Comparison of ENCODE assay signal across 10 cellular contexts in the genomic region with DNA sequence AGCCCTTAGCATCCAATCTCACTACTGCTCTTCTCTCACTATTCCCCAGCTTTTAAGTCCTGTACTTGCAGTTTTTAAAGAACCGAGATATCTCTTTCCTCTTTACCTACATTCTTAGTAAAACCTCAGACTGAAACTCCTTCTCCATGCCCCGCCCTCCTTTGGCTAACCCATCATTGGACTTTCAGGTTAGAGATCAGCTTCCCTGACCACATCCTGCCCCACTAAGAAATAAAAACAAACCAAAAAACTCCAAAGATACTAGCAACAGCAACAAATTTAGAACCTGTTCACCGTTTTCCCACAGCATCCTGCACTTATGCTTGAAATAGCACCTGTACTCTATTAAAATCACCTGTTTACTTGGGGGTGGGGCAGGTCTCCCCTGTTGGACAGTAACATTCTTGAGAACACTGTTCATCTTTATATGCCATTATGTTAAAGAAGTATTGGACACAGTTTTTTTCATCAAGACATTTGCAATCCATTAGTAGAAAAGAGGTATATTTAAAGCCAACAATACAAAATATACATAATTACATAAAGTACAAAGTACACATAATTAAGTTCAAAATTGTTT. TPM values are rescaled to one million over a fixed set of nuclear protein-coding genes. Genes with fewer than 3 reads are reported as not detected.
DNase-seq lines count a peak whose midpoint lies in the region; ATAC-seq and TF ChIP-seq lines count a peak whose summit lies in the region.
"Had no signal": no experiment of that assay in that cellular context is flagged by ENCODE, and none has a peak within 500 bp of the region (broad histone marks: within the 10 kb centered on the region; RNA-seq: fewer than 3 reads in every experiment).

No MANE protein-coding gene starts in this region.

- peaks cover 21 to 22% of the 10 kb centered on the region in 2 donors for H3K4me1 ChIP-seq in naive thymus-derived CD4-positive, alpha-beta T cell (ENCODE audit: control insufficient read depth in 2 of 2, insufficient read depth in 2 of 2, low read length in 2 of 2)
- H3K4me1 ChIP-seq in gastrocnemius medialis: no peaks in the 10 kb centered on the region

- DNase-seq in activated CD4-positive, CD25-positive, alpha-beta regulatory T cell treated with anti-CD3 and anti-CD28 coated beads, Interleukin-2, amount 50 U/mL, for 72 hours: peak; percentile 39
- DNase-seq in naive thymus-derived CD4-positive, alpha-beta T cell: peak in 8 of 9 donors; percentile 24 to 68 (median 58)
- DNase-seq in gastrocnemius medialis (no peak), RKO (ENCODE audit: low spot score) (no peak), NCI-H446 (lab: John Stamatoyannopoulos, UW) (no peak)
- DNase-seq: NCI-H2081 had no signal

- no peak for TF ChIP-seq CTCF in gastrocnemius medialis (IDR thresholded peaks at IDR 0.05 in 4 of 5, conservative IDR thresholded peaks at IDR 0.05 in 1 of 5)

- H3K4me1 Mint-ChIP-seq in naive thymus-derived CD4-positive, alpha-beta T cell: peaks cover 13 to 52% (median 25%) of the 10 kb centered on the region in 7 donors

- peak overlapping the region; percentile 32 to 84 (median 76) for H3K27ac Mint-ChIP-seq in naive thymus-derived CD4-positive, alpha-beta T cell

- no peaks in the 10 kb centered on the region for H3K36me3 ChIP-seq in naive thymus-derived CD4-positive, alpha-beta T cell (ENCODE audit: control insufficient read depth in 2 of 3, insufficient read depth in 3 of 3, low read length in 3 of 3)
- H3K36me3 ChIP-seq in gastrocnemius medialis: no peaks in the 10 kb centered on the region

- intact Hi-C loops in naive thymus-derived CD4-positive, alpha-beta T cell (cut with micrococcal nuclease): loop anchor here (1.0 to 2.0 kb wide), 6 partner anchors 15 to 238 kb away; a partner anchor contains a TSS
- intact Hi-C loops in gastrocnemius medialis (cut with DNase I; ENCODE audit: low total_unique reads): no loop called here

- POLR2A ChIA-PET in naive thymus-derived CD4-positive, alpha-beta T cell (lab: Charles Lee): interaction anchor here (3.4 kb wide), 1 partner anchor 16 kb away, joined by 18 read pairs; a partner anchor contains a TSS

- ATAC-seq in GM18511 (IDR thresholded peaks at IDR 0.05; ENCODE audit: unreplicated experiment): peak; percentile 85
- peak; percentile 89 for ATAC-seq in HG02852 (IDR thresholded peaks at IDR 0.05; ENCODE audit: unreplicated experiment)
- peak; percentile 82 for ATAC-seq in naive thymus-derived CD4-positive, alpha-beta T cell
- no peak for ATAC-seq in HG02840 (IDR thresholded peaks at IDR 0.05; ENCODE audit: low FRiP score, unreplicated experiment)
- no peak for ATAC-seq in gastrocnemius medialis

- in situ Hi-C loops in gastrocnemius medialis (cut with MboI; ENCODE audit: low sequenced_read_pairs in 4 of 4): loop anchor here in 1 of 4 donors (25.0 kb wide), 1 partner anchor 761 kb away; no protein-coding TSS in a partner anchor

- H3K9me3 ChIP-seq in naive thymus-derived CD4-positive, alpha-beta T cell (ENCODE audit: control insufficient read depth in 2 of 3, low read length in 3 of 3): no peaks in the 10 kb centered on the region
- no peaks in the 10 kb centered on the region for H3K9me3 ChIP-seq in gastrocnemius medialis

- TF ChIP-seq POLR2A in gastrocnemius medialis (IDR thresholded peaks at IDR 0.05): no peak

- H3K9me3 Mint-ChIP-seq in naive thymus-derived CD4-positive, alpha-beta T cell: no peaks in the 10 kb centered on the region

- no peaks in the 10 kb centered on the region for H3K27me3 Mint-ChIP-seq in naive thymus-derived CD4-positive, alpha-beta T cell

- H3K4me3 ChIP-seq in naive thymus-derived CD4-positive, alpha-beta T cell (ENCODE audit: low read length): peak overlapping the region; percentile 18
- no peak overlapping the region for H3K4me3 ChIP-seq in gastrocnemius medialis

- CTCF ChIA-PET in naive thymus-derived CD4-positive, alpha-beta T cell (lab: Charles Lee): no interaction called here

- peak overlapping the region; percentile 25 to 75 (median 58) for H3K4me3 Mint-ChIP-seq in naive thymus-derived CD4-positive, alpha-beta T cell

- H3K27me3 ChIP-seq in naive thymus-derived CD4-positive, alpha-beta T cell (ENCODE audit: control insufficient read depth in 2 of 2, insufficient read depth in 2 of 2, low read length in 2 of 2): no peaks in the 10 kb centered on the region
- H3K27me3 ChIP-seq in gastrocnemius medialis: no peaks in the 10 kb centered on the region

- peak overlapping the region; percentile 6 for H3K27ac ChIP-seq in naive thymus-derived CD4-positive, alpha-beta T cell (ENCODE audit: low read depth, low read length)
- no peak overlapping the region for H3K27ac ChIP-seq in gastrocnemius medialis
- H3K27ac ChIP-seq: VCaP had no signal

- peaks cover 0 to 9% (median 0%) of the 10 kb centered on the region in 5 donors for H3K36me3 Mint-ChIP-seq in naive thymus-derived CD4-positive, alpha-beta T cell

RNA-seq across cellular contexts. Expression of a gene that starts 16.3 kb away (rescaled TPM):
- total RNA-seq in naive thymus-derived CD4-positive, alpha-beta T cell: 10 to 100 TPM; 18.7 to 45.7 (median 20.8) TPM
- 10 to 100 TPM; 11.3 to 17.6 TPM for polyA plus RNA-seq in naive thymus-derived CD4-positive, alpha-beta T cell
- total RNA-seq in gastrocnemius medialis: 10 to 100 TPM; 29.4 to 36.6 (median 35.8) TPM

Comparison
In these comparisons a context has a peak if more than half of its experiments do, and no peak if none do; other contexts are left out.
1. ATAC-seq: peak in GM18511 (single experiment), HG02852 (single experiment) and naive thymus-derived CD4-positive, alpha-beta T cell (single experiment); none in HG02840 (single experiment) and gastrocnemius medialis (0 of 2).
2. DNase-seq: peak in activated CD4-positive, CD25-positive, alpha-beta regulatory T cell treated with anti-CD3 and anti-CD28 coated beads, Interleukin-2, amount 50 U/mL, for 72 hours (single experiment) and naive thymus-derived CD4-positive, alpha-beta T cell (8 of 9); none in gastrocnemius medialis (0 of 2), RKO (single experiment) and NCI-H446 (0 of 2).